In genomic region chr3:48595075-48595525, GRCh38 we compare ENCODE assay signal across 8 cellular contexts. TPM values are rescaled to one million over a fixed set of nuclear protein-coding genes. Genes with fewer than 3 reads are reported as not detected.
DNase-seq lines count a peak whose midpoint lies in the region; ATAC-seq lines count a peak whose summit lies in the region.

COL7A1 (minus strand) TSS chr3:48595329; CDS start chr3:48595159, 170 bp downstream.

- H3K27ac ChIP-seq in trophoblast cell (ENCODE audit: low read depth, low read length), result peak within 1 kb of the TSS; percentile 93

- peak within 1 kb of the TSS; percentile 13 for H3K4me3 ChIP-seq in trophoblast cell (ENCODE audit: low read depth, low read length)

- peak within 1 kb of the TSS; percentile 63 for H3K4me3 Mint-ChIP-seq in T-helper 17 cell

- H3K79me2 ChIP-seq in trophoblast cell (ENCODE audit: control insufficient read depth, insufficient read depth, low read length, poor library complexity), result peaks cover 14% of the 10 kb centered on the region

- H3K4me1 Mint-ChIP-seq in T-helper 17 cell, result peaks cover 14% of the 10 kb centered on the region

- ATAC-seq in T-helper 17 cell (peak; percentile 44), GM21526 (IDR thresholded peaks at IDR 0.05; ENCODE audit: low FRiP score, unreplicated experiment) (no peak), HG03469 (IDR thresholded peaks at IDR 0.05; ENCODE audit: unreplicated experiment) (no peak), HG03442 (IDR thresholded peaks at IDR 0.05; ENCODE audit: unreplicated experiment) (no peak)

- peak within 1 kb of the TSS; percentile 18 for H4K12ac ChIP-seq in trophoblast cell (ENCODE audit: low read depth, low read length)

- peaks cover 39% of the 10 kb centered on the region for H3K27me3 Mint-ChIP-seq in T-helper 17 cell

- peak within 1 kb of the TSS; percentile 83 for H3K18ac ChIP-seq in trophoblast cell (ENCODE audit: low read length)

- DNase-seq in Caki2 (ENCODE audit: low read depth), result no peak
- DNase-seq in T-helper 17 cell, result no peak
- no peak for DNase-seq in glomerular endothelial cell (ENCODE audit: extremely low read depth, low read depth, low spot score)
- no peak for DNase-seq in trophoblast cell
- no peak for DNase-seq in cerebellar nuclear complex (lab: John Stamatoyannopoulos, UW)

- peak within 1 kb of the TSS; percentile 94 for H4K91ac ChIP-seq in trophoblast cell (ENCODE audit: low read depth, low read length)

- peak within 1 kb of the TSS; percentile 71 for H4K8ac ChIP-seq in trophoblast cell (ENCODE audit: low read depth, low read length)

- peak within 1 kb of the TSS; percentile 88 for H2BK120ac ChIP-seq in trophoblast cell (ENCODE audit: insufficient read depth, low read length, poor library complexity)

- peak within 1 kb of the TSS; percentile 90 for H2BK12ac ChIP-seq in trophoblast cell (ENCODE audit: low read length)

- peaks cover 55% of the 10 kb centered on the region in 2 experiments for H3K4me1 ChIP-seq in trophoblast cell (ENCODE audit: control insufficient read depth in 1 of 2, insufficient read depth in 2 of 2, low read length in 2 of 2)

- H3K79me1 ChIP-seq in trophoblast cell (ENCODE audit: low read length), result peaks cover 42% of the 10 kb centered on the region

- no CpG with 5 or more reads among the region's 35 CpGs for WGBS in trophoblast cell (ENCODE audit: extremely low coverage, insufficient coverage, insufficient read length)

- H3K14ac ChIP-seq in trophoblast cell (ENCODE audit: low read length), result peak within 1 kb of the TSS; percentile 86

- H3K9me3 ChIP-seq in T-helper 17 cell (ENCODE audit: control insufficient read depth, low read length, poor library complexity, severe bottlenecking), result no peaks in the 10 kb centered on the region
- no peaks in the 10 kb centered on the region for H3K9me3 ChIP-seq in trophoblast cell (ENCODE audit: insufficient read depth, low read depth, low read length)

- H2BK5ac ChIP-seq in trophoblast cell (ENCODE audit: low read depth, low read length, poor library complexity), result peak within 1 kb of the TSS; percentile 87

- H3K4me2 ChIP-seq in trophoblast cell (ENCODE audit: low read length), result peak within 1 kb of the TSS; percentile 28

- H3K9ac ChIP-seq in trophoblast cell (ENCODE audit: low read length), result no peak within 1 kb of the TSS

- H3K36me3 Mint-ChIP-seq in T-helper 17 cell (ENCODE audit: low read depth), result peaks cover 4% of the 10 kb centered on the region

- peaks cover 43 to 45% of the 10 kb centered on the region in 2 experiments for H3K36me3 ChIP-seq in trophoblast cell (ENCODE audit: control insufficient read depth in 1 of 2, insufficient read depth in 2 of 2, low read length in 2 of 2)

- H3K27me3 ChIP-seq in trophoblast cell (ENCODE audit: insufficient read depth, low read length), result no peaks in the 10 kb centered on the region

- in situ Hi-C loops in Caki2 (cut with HindIII; ENCODE audit: low pct_unique_long_range_greater_than_20kb, low sequenced_read_pairs), result no loop called here

- peak within 1 kb of the TSS; percentile 75 for H2AK5ac ChIP-seq in trophoblast cell (ENCODE audit: low read length)

- H3K4ac ChIP-seq in trophoblast cell (ENCODE audit: low read depth, low read length), result peak within 1 kb of the TSS; percentile 71

- peak within 1 kb of the TSS; percentile 19 for H3K27ac Mint-ChIP-seq in T-helper 17 cell

- H2AFZ ChIP-seq in trophoblast cell (ENCODE audit: insufficient read depth, low read length, poor library complexity), result peak within 1 kb of the TSS; percentile 21

- H3K23ac ChIP-seq in trophoblast cell (ENCODE audit: low read length), result no peak within 1 kb of the TSS

RNA-seq across cellular contexts. Expression of gene COL7A1, which starts in this region (rescaled TPM):
- total RNA-seq in Caki2 (2014; rRNA removed; shearing (Covaris generic); ENCODE audit: low replicate concordance), result 72.6 and 84.9 TPM in 2 replicates
- total RNA-seq in T-helper 17 cell (under 1 TPM; 0.73 to 0.94 TPM), glomerular endothelial cell (20.0 and 25.0 TPM in 2 replicates)
- 23.1 and 26.0 TPM in 2 replicates for polyA plus RNA-seq in trophoblast cell (2013)

Comparison
In these comparisons a context has a peak if more than half of its experiments do, and no peak if none do; other contexts are left out.
1. RNA of gene COL7A1 (total RNA-seq): 72.6 to 84.9 TPM in Caki2 and 20.0 to 25.0 TPM in glomerular endothelial cell; 0.73 to 0.94 TPM in T-helper 17 cell; every median in the first group is over 10 times any median in the second.
2. Peak in ATAC-seq in T-helper 17 cell; RNA of the gene not detected or under 1 TPM.